ENCODE assay signal across 24 cellular contexts in genomic region chr3:13841141-13841540, GRCh38. TPM values are rescaled to one million over a fixed set of nuclear protein-coding genes. Genes with fewer than 3 reads are reported as not detected.
"Had no signal": no experiment of that assay in that cellular context is flagged by ENCODE, and none has a peak within 500 bp of the region (broad histone marks: within the 10 kb centered on the region; RNA-seq: fewer than 3 reads in every experiment).

No MANE protein-coding gene starts in this region.

- H3K36me3 ChIP-seq: ascending aorta, MG63, Peyer's patch had no signal

- H3K4me1 ChIP-seq: ascending aorta, body of pancreas, Peyer's patch had no signal

- H3K27ac ChIP-seq: ascending aorta, body of pancreas, Peyer's patch had no signal

- H3K4me3 ChIP-seq: ascending aorta, body of pancreas, MG63, Peyer's patch had no signal

- H3K27me3 ChIP-seq: ascending aorta, body of pancreas, MG63, Peyer's patch had no signal

- DNase-seq: activated CD4-positive, alpha-beta T cell treated with anti-CD3 and anti-CD28 coated beads for 4 hours; activated CD8-positive, alpha-beta memory T cell treated with anti-CD3 and anti-CD28 coated beads, Interleukin-2, amount 50 U/mL, for 4 hours; activated CD8-positive, alpha-beta T cell treated with anti-CD3 and anti-CD28 coated beads for 36 hours; activated naive CD4-positive, alpha-beta T cell treated with anti-CD3 and anti-CD28 coated beads, Interleukin-2, amount 50 U/mL, for 16 hours; activated naive CD8-positive, alpha-beta T cell treated with anti-CD3 and anti-CD28 coated beads, Interleukin-2, amount 10 ng/mL, durations not matched to agents 7 days and 5 days; activated T-cell treated with anti-CD3 and anti-CD28 coated beads, Interleukin-2, amount 50 U/mL, for 72 hours; body of pancreas; KG1; MG63; MV-4-11; NCI-H1092 treated with DMSO at 0.1 percent for 48 hours; NCI-H1417 treated with DMSO at 0.1 percent for 48 hours; NCI-H1694; NCI-H2107; NCI-H226; NCI-H526; NCI-H774; Peyer's patch; SHP77 treated with DMSO at 0.1 percent for 48 hours had no signal

- ATAC-seq: activated CD4-positive, CD25-positive, alpha-beta regulatory T cell treated with anti-CD3 and anti-CD28 coated beads, Interleukin-2, amount 50 U/mL, for 24 hours; activated CD8-positive, alpha-beta T cell treated with anti-CD3 and anti-CD28 coated beads for 36 hours; activated T-cell treated with anti-CD3 and anti-CD28 coated beads, Interleukin-2, amount 50 U/mL, for 72 hours; body of pancreas had no signal

- H3K9me3 ChIP-seq: ascending aorta, body of pancreas, MG63, Peyer's patch had no signal

RNA-seq across cellular contexts. Expression of gene WNT7A, which starts 38.7 kb away (rescaled TPM):
- total RNA-seq: ascending aorta, NCI-H460, OCI-LY7, Peyer's patch, SK-MEL-5 had no signal
